In the genomic region with DNA sequence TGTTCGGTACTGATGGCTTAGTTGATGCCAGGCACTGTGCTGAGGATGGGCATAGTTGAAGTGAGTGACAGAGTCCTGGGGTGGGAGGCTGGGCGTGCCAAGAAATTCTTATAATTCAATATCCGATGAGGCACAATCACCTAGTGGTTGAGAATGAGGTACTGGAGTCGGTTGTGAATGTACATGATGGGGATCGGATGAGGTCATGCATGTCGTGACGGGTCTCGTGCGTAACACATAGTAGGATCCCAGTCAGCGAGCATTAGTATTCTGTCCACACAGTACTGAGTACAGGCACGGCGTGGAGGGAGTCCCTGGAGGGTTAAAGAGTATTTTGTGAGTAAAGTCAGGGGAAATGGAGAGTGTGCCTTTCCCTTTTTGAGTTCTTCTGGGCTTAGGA, we compare ENCODE assay signal across 1 cellular context.
TF ChIP-seq lines count a peak whose summit lies in the region.

No MANE protein-coding gene starts in this region.

TF ChIP-seq in H1, 55 proteins besides CTCF, POLR2A, EP300 and RAD21:
- TF ChIP-seq TCF12 (IDR thresholded peaks at IDR 0.05; ENCODE audit: low read depth, low read length), result no peak
- TF ChIP-seq EZH2 (IDR thresholded peaks at IDR 0.05; ENCODE audit: low read depth, low read length, severe bottlenecking), result no peak
- TF ChIP-seq YY1 (IDR thresholded peaks at IDR 0.05; ENCODE audit: low read depth, low read length), result no peak
- no peak for TF ChIP-seq TEAD4 (IDR thresholded peaks at IDR 0.05; ENCODE audit: low read depth, low read length)
- no peak for TF ChIP-seq CBX5 (IDR thresholded peaks at IDR 0.05; ENCODE audit: low read depth, low read length)
- no peak for TF ChIP-seq CREB1 (IDR thresholded peaks at IDR 0.05)
- TF ChIP-seq POU5F1 (IDR thresholded peaks at IDR 0.05; ENCODE audit: low read depth, low read length), result no peak
- no peak for TF ChIP-seq KDM4A (IDR thresholded peaks at IDR 0.05; ENCODE audit: low read depth, low read length, severe bottlenecking)
- no peak for TF ChIP-seq CBX8 (IDR thresholded peaks at IDR 0.05; ENCODE audit: borderline replicate concordance, low read depth, low read length)
- no peak for TF ChIP-seq RFX5 (IDR thresholded peaks at IDR 0.05; ENCODE audit: borderline replicate concordance, low read depth, low read length)
